1 cellular context compared by ENCODE assay signal in genomic region chr1:8083739-8084484, GRCh38.
TF ChIP-seq lines count a peak whose summit lies in the region.

No MANE protein-coding gene starts in this region.

TF ChIP-seq in HepG2, 621 proteins besides CTCF, POLR2A, EP300 and RAD21 (continued from another document and continues in another):
- TF ChIP-seq ZSCAN21 (CRISPR knock-in tag; IDR thresholded peaks at IDR 0.05; ENCODE audit: borderline replicate concordance): no peak
- peak; percentile 95 for TF ChIP-seq RARA (CRISPR knock-in tag; IDR thresholded peaks at IDR 0.05)
- no peak for TF ChIP-seq SAFB2 (CRISPR knock-in tag; IDR thresholded peaks at IDR 0.05; ENCODE audit: borderline replicate concordance, low read depth)
- TF ChIP-seq ZKSCAN8 (CRISPR knock-in tag; IDR thresholded peaks at IDR 0.05; ENCODE audit: borderline replicate concordance): peak; percentile 84; the same call in 1 of the 2 replicates
- peak; percentile 67; the same call in 1 of the 2 replicates for TF ChIP-seq SP5 (CRISPR knock-in tag; IDR thresholded peaks at IDR 0.05; ENCODE audit: borderline replicate concordance, low read depth)
- no peak for TF ChIP-seq NONO (IDR thresholded peaks at IDR 0.05)
- TF ChIP-seq NONO (CRISPR knock-in tag; conservative IDR thresholded peaks at IDR 0.05): 0 out of 2 replicates have a peak, but pooled peaks have one; percentile 31
- TF ChIP-seq FOXA3 (CRISPR knock-in tag; IDR thresholded peaks at IDR 0.05): peak; percentile 99
- TF ChIP-seq HNRNPUL1 (IDR thresholded peaks at IDR 0.05; ENCODE audit: low read depth, low read length): no peak
- TF ChIP-seq CEBPG (CRISPR knock-in tag; IDR thresholded peaks at IDR 0.05): peak; percentile 76
- TF ChIP-seq ZNF263 (CRISPR knock-in tag; IDR thresholded peaks at IDR 0.05): peak; percentile 45; the same call in 1 of the 2 replicates
- no peak for TF ChIP-seq HMGXB3 (CRISPR knock-in tag; IDR thresholded peaks at IDR 0.05; ENCODE audit: borderline replicate concordance)
- TF ChIP-seq FOXA1 (IDR thresholded peaks at IDR 0.05): peak; percentile 77
- TF ChIP-seq FOXA1 (CRISPR knock-in tag; IDR thresholded peaks at IDR 0.05): peak; percentile 91
- peak; percentile 34 for TF ChIP-seq SKI (IDR thresholded peaks at IDR 0.05; ENCODE audit: partially characterized antibody)
- TF ChIP-seq NR2F6 (IDR thresholded peaks at IDR 0.05): peak; percentile 78
- peak; percentile 89 for TF ChIP-seq NR2F6 (CRISPR knock-in tag; IDR thresholded peaks at IDR 0.05)
- TF ChIP-seq RORA (CRISPR knock-in tag; IDR thresholded peaks at IDR 0.05): 0 out of 2 replicates have a peak, but pooled peaks have one; percentile 26
- TF ChIP-seq PRDM10 (CRISPR knock-in tag; IDR thresholded peaks at IDR 0.05; ENCODE audit: low read depth): peak; percentile 49; the same call in 1 of the 2 replicates
- peak; percentile 91; the same call in 1 of the 2 replicates for TF ChIP-seq ZSCAN9 (CRISPR knock-in tag; IDR thresholded peaks at IDR 0.05; ENCODE audit: borderline replicate concordance)
- no peak for TF ChIP-seq ZNF709 (CRISPR knock-in tag; IDR thresholded peaks at IDR 0.05)
- TF ChIP-seq ZNF431 (CRISPR knock-in tag; IDR thresholded peaks at IDR 0.05; ENCODE audit: borderline replicate concordance, low read depth): 0 out of 2 replicates have a peak, but pooled peaks have one; percentile 25
- TF ChIP-seq CREB1 (IDR thresholded peaks at IDR 0.05): no peak
- peak; percentile 86 for TF ChIP-seq CREB1 (CRISPR knock-in tag; IDR thresholded peaks at IDR 0.05)
- TF ChIP-seq GFI1 (CRISPR knock-in tag; IDR thresholded peaks at IDR 0.05; ENCODE audit: borderline replicate concordance): peak; percentile 95
- TF ChIP-seq TBX3 (IDR thresholded peaks at IDR 0.05; ENCODE audit: borderline replicate concordance): peak; percentile 95
- peak; percentile 85 for TF ChIP-seq IRF2 (CRISPR knock-in tag; IDR thresholded peaks at IDR 0.05)
- TF ChIP-seq ZNF589 (CRISPR knock-in tag; conservative IDR thresholded peaks at IDR 0.05): no peak
- TF ChIP-seq FOSL2 (CRISPR knock-in tag; IDR thresholded peaks at IDR 0.05): peak; percentile 74
- peak; percentile 48; the same call in 1 of the 2 replicates for TF ChIP-seq ATF2 (CRISPR knock-in tag; IDR thresholded peaks at IDR 0.05)
- TF ChIP-seq KAT8 (CRISPR knock-in tag; IDR thresholded peaks at IDR 0.05): peak; percentile 61; the same call in 1 of the 2 replicates
- TF ChIP-seq FOXK1 (CRISPR knock-in tag; IDR thresholded peaks at IDR 0.05; ENCODE audit: borderline replicate concordance, low read depth): peak; percentile 81
- TF ChIP-seq ZNF792 (CRISPR knock-in tag; IDR thresholded peaks at IDR 0.05): peak; percentile 87
- TF ChIP-seq HMG20A (CRISPR knock-in tag; IDR thresholded peaks at IDR 0.05; ENCODE audit: borderline replicate concordance): peak; percentile 95
- no peak for TF ChIP-seq CENPX (CRISPR knock-in tag; IDR thresholded peaks at IDR 0.05)
- peak; percentile 89 for TF ChIP-seq ZNF710 (CRISPR knock-in tag; IDR thresholded peaks at IDR 0.05; ENCODE audit: borderline replicate concordance)
- no peak for TF ChIP-seq ARHGAP35 (CRISPR knock-in tag; IDR thresholded peaks at IDR 0.05; ENCODE audit: borderline replicate concordance)
- no peak for TF ChIP-seq AGO1 (IDR thresholded peaks at IDR 0.05; ENCODE audit: low read depth, low read length, poor library complexity, severe bottlenecking)
- TF ChIP-seq ETV5 (CRISPR knock-in tag; IDR thresholded peaks at IDR 0.05; ENCODE audit: borderline replicate concordance): peak; percentile 66; the same call in 1 of the 2 replicates
- no peak for TF ChIP-seq ZNF343 (CRISPR knock-in tag; IDR thresholded peaks at IDR 0.05)
- peak; percentile 61; the same call in 1 of the 2 replicates for TF ChIP-seq SIX1 (CRISPR knock-in tag; IDR thresholded peaks at IDR 0.05; ENCODE audit: borderline replicate concordance)
- peak; percentile 81 for TF ChIP-seq FOXK2 (IDR thresholded peaks at IDR 0.05)
- TF ChIP-seq MAFF (IDR thresholded peaks at IDR 0.05; ENCODE audit: low read depth, low read length): no peak
- peak; percentile 72 for TF ChIP-seq HNF1A (IDR thresholded peaks at IDR 0.05; ENCODE audit: low read depth)
- peak; percentile 50; the same call in 1 of the 2 replicates for TF ChIP-seq HNF1A (CRISPR knock-in tag; IDR thresholded peaks at IDR 0.05; ENCODE audit: borderline replicate concordance)
- no peak for TF ChIP-seq ZNF101 (CRISPR knock-in tag; IDR thresholded peaks at IDR 0.05; ENCODE audit: borderline replicate concordance, low read depth)
- TF ChIP-seq ZNF124 (CRISPR knock-in tag; IDR thresholded peaks at IDR 0.05): peak; percentile 45; the same call in 1 of the 2 replicates
- no peak for TF ChIP-seq ZBTB42 (CRISPR knock-in tag; IDR thresholded peaks at IDR 0.05)
- peak; percentile 89 for TF ChIP-seq MEF2D (CRISPR knock-in tag; IDR thresholded peaks at IDR 0.05)
- TF ChIP-seq ZNF10 (CRISPR knock-in tag; IDR thresholded peaks at IDR 0.05; ENCODE audit: borderline replicate concordance, low read depth): no peak
- TF ChIP-seq THAP9 (CRISPR knock-in tag; IDR thresholded peaks at IDR 0.05; ENCODE audit: borderline replicate concordance): no peak
